Comparison of ENCODE assay signal across 9 cellular contexts in genomic region chr12:92158711-92159534, GRCh38. TPM values are rescaled to one million over a fixed set of nuclear protein-coding genes. Genes with fewer than 3 reads are reported as not detected.
A peak's percentile ranks its signal among the peaks of the same experiment; 100 is the strongest.
DNase-seq lines count a peak whose midpoint lies in the region; ATAC-seq, FAIRE-seq and TF ChIP-seq lines count a peak whose summit lies in the region.
"Had no signal": no experiment of that assay in that cellular context is flagged by ENCODE, and none has a peak within 500 bp of the region (broad histone marks: within the 10 kb centered on the region; RNA-seq: fewer than 3 reads in every experiment).

No MANE protein-coding gene starts in this region.

- no peaks in the 10 kb centered on the region for H3K36me3 ChIP-seq in mesenchymal stem cell (ENCODE audit: control insufficient read depth in 1 of 2, insufficient read depth in 2 of 2, low read depth in 1 of 2, low read length in 2 of 2)

- no peak overlapping the region for H3K23ac ChIP-seq in mesenchymal stem cell (ENCODE audit: low read length in 2 of 2)

- WGBS in mesenchymal stem cell: 77% methylated on average over 5 of the region's 7 CpGs

- H2BK15ac ChIP-seq in mesenchymal stem cell (ENCODE audit: low read depth, poor library complexity, severe bottlenecking): no peak overlapping the region

- no peak overlapping the region for H3K4me2 ChIP-seq in mesenchymal stem cell (ENCODE audit: low read length, poor library complexity, severe bottlenecking)

- no peak overlapping the region for H4K91ac ChIP-seq in mesenchymal stem cell (ENCODE audit: low read length)

- H3K4ac ChIP-seq in mesenchymal stem cell (ENCODE audit: low read depth in 1 of 2, low read length in 2 of 2): no peak overlapping the region

- no peaks in the 10 kb centered on the region for H3K9me3 ChIP-seq in mesenchymal stem cell (ENCODE audit: control insufficient read depth, low read length)

- H3K79me1 ChIP-seq in mesenchymal stem cell (replicated peaks; ENCODE audit: low read length, poor library complexity, severe bottlenecking): no peaks in the 10 kb centered on the region

- no peak overlapping the region for H2BK12ac ChIP-seq in mesenchymal stem cell (ENCODE audit: low read length in 2 of 2)

- peak overlapping the region in 1 of 2 experiments; percentile 7 for H3K4me3 ChIP-seq in mesenchymal stem cell (ENCODE audit: insufficient read depth in 1 of 2, low read depth in 1 of 2, low read length in 2 of 2)

- DNase-seq in GM12891 (ENCODE audit: insufficient read length, low spot score) (no peak), NOMO-1 treated with dmso at 0.1 percent for 144 hours (lab: John Stamatoyannopoulos, UW; ENCODE audit: unreplicated experiment) (peak; percentile 56), mesenchymal stem cell (peak; percentile 5), frontal cortex (ENCODE audit: low spot score in 2 of 2) (no peak), GF-D8 (lab: John Stamatoyannopoulos, UW) (no peak), kidney tubule cell (ENCODE audit: low spot score) (no peak)
- DNase-seq in activated CD4-positive, alpha-beta T cell treated with anti-CD3 and anti-CD28 coated beads, Interleukin-2, amount 50 U/mL, for 1 hour: no peak
- DNase-seq: NCI-H2107 had no signal

- H4K8ac ChIP-seq in mesenchymal stem cell (ENCODE audit: low read length): no peak overlapping the region

- no peaks in the 10 kb centered on the region for H3K27me3 ChIP-seq in mesenchymal stem cell (ENCODE audit: control insufficient read depth in 1 of 2, insufficient read depth in 1 of 2, low read length in 2 of 2)

- H2BK5ac ChIP-seq in mesenchymal stem cell (ENCODE audit: low read depth, low read length, poor library complexity, severe bottlenecking): no peak overlapping the region

- H2AK5ac ChIP-seq in mesenchymal stem cell (ENCODE audit: low read length, severe bottlenecking): no peak overlapping the region

- H3K27ac ChIP-seq in mesenchymal stem cell (ENCODE audit: low read length, poor library complexity, severe bottlenecking): no peak overlapping the region

- H3K4me1 ChIP-seq in mesenchymal stem cell (ENCODE audit: control insufficient read depth, insufficient read depth, low read depth, low read length): no peaks in the 10 kb centered on the region

- H3K9ac ChIP-seq in mesenchymal stem cell (ENCODE audit: low read length): peak overlapping the region; percentile 32

- H3K18ac ChIP-seq in mesenchymal stem cell (ENCODE audit: low read depth in 1 of 2, low read length in 2 of 2): no peak overlapping the region

- peak; percentile 53 for ATAC-seq in GM21447 (IDR thresholded peaks at IDR 0.05; ENCODE audit: unreplicated experiment)

- H2BK120ac ChIP-seq in mesenchymal stem cell (ENCODE audit: low read depth, low read length): no peak overlapping the region

- no peak for TF ChIP-seq POLR2A in GM12891 (IDR thresholded peaks at IDR 0.05; ENCODE audit: low read depth, low read length)

- FAIRE-seq in GM12891 (lab: Jason Lieb, UNC): peak; percentile 84
- no peak for FAIRE-seq in frontal cortex (lab: Jason Lieb, UNC)

- H3K14ac ChIP-seq in mesenchymal stem cell (ENCODE audit: low read length in 2 of 2): no peak overlapping the region

- H2AFZ ChIP-seq in mesenchymal stem cell (ENCODE audit: low read depth, low read length): no peak overlapping the region

TF ChIP-seq in GM12891, 5 proteins besides CTCF, POLR2A, EP300 and RAD21:
- TF ChIP-seq POU2F2 (IDR thresholded peaks at IDR 0.05; ENCODE audit: low read depth, low read length) (no peak), SPI1 (IDR thresholded peaks at IDR 0.05; ENCODE audit: low read depth, low read length) (no peak), PAX5 (IDR thresholded peaks at IDR 0.05; ENCODE audit: insufficient read depth, low read length, severe bottlenecking) (no peak), POLR2AphosphoS5 (IDR thresholded peaks at IDR 0.05; ENCODE audit: low read depth, low read length) (no peak), TAF1 (IDR thresholded peaks at IDR 0.05; ENCODE audit: low read depth, low read length) (no peak)

RNA-seq across cellular contexts. Expression of gene BTG1, which starts 13.3 kb away (rescaled TPM):
- 117 TPM for polyA plus RNA-seq in GM12891 (2012; ENCODE audit: low read depth, missing spikeins)
- 51.7 TPM for polyA plus RNA-seq in mesenchymal stem cell (2013, experiment 1 of 2)
- 55.6 TPM for polyA plus RNA-seq in mesenchymal stem cell (2013, experiment 2 of 2)
- 15.5 TPM for total RNA-seq in frontal cortex

Comparison
In these comparisons a context has a peak if more than half of its experiments do, and no peak if none do; other contexts are left out.
1. DNase-seq: peak in NOMO-1 treated with dmso at 0.1 percent for 144 hours (single experiment) and mesenchymal stem cell (single experiment); none in GM12891 (single experiment), frontal cortex (0 of 2), GF-D8 (single experiment), kidney tubule cell (single experiment) and activated CD4-positive, alpha-beta T cell treated with anti-CD3 and anti-CD28 coated beads, Interleukin-2, amount 50 U/mL, for 1 hour (single experiment).